In the genomic region with DNA sequence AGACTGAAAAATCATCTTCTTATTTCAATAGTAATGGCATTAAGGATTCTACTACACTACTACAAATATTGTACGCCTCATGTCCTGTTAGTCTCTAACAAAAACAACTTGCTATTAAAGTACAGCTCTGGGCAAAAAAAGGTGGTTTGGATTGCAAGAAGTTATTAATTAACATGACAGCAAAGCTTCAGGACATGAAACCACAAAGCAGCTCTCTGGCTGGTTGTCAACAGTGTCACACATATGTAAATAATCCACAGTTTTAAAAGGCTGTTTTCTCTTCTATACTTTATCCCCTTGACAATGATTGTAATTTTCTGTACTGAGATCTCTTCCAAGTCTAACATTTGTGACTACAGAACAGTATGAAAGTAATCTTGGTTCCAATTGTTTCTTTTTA, we compare ENCODE assay signal across 1 cellular context.
TF ChIP-seq lines count a peak whose summit lies in the region.

No MANE protein-coding gene starts in this region.

TF ChIP-seq in GM23338, 12 proteins besides CTCF, POLR2A, EP300 and RAD21 (continued from another document):
- TF ChIP-seq, protein P1, sequence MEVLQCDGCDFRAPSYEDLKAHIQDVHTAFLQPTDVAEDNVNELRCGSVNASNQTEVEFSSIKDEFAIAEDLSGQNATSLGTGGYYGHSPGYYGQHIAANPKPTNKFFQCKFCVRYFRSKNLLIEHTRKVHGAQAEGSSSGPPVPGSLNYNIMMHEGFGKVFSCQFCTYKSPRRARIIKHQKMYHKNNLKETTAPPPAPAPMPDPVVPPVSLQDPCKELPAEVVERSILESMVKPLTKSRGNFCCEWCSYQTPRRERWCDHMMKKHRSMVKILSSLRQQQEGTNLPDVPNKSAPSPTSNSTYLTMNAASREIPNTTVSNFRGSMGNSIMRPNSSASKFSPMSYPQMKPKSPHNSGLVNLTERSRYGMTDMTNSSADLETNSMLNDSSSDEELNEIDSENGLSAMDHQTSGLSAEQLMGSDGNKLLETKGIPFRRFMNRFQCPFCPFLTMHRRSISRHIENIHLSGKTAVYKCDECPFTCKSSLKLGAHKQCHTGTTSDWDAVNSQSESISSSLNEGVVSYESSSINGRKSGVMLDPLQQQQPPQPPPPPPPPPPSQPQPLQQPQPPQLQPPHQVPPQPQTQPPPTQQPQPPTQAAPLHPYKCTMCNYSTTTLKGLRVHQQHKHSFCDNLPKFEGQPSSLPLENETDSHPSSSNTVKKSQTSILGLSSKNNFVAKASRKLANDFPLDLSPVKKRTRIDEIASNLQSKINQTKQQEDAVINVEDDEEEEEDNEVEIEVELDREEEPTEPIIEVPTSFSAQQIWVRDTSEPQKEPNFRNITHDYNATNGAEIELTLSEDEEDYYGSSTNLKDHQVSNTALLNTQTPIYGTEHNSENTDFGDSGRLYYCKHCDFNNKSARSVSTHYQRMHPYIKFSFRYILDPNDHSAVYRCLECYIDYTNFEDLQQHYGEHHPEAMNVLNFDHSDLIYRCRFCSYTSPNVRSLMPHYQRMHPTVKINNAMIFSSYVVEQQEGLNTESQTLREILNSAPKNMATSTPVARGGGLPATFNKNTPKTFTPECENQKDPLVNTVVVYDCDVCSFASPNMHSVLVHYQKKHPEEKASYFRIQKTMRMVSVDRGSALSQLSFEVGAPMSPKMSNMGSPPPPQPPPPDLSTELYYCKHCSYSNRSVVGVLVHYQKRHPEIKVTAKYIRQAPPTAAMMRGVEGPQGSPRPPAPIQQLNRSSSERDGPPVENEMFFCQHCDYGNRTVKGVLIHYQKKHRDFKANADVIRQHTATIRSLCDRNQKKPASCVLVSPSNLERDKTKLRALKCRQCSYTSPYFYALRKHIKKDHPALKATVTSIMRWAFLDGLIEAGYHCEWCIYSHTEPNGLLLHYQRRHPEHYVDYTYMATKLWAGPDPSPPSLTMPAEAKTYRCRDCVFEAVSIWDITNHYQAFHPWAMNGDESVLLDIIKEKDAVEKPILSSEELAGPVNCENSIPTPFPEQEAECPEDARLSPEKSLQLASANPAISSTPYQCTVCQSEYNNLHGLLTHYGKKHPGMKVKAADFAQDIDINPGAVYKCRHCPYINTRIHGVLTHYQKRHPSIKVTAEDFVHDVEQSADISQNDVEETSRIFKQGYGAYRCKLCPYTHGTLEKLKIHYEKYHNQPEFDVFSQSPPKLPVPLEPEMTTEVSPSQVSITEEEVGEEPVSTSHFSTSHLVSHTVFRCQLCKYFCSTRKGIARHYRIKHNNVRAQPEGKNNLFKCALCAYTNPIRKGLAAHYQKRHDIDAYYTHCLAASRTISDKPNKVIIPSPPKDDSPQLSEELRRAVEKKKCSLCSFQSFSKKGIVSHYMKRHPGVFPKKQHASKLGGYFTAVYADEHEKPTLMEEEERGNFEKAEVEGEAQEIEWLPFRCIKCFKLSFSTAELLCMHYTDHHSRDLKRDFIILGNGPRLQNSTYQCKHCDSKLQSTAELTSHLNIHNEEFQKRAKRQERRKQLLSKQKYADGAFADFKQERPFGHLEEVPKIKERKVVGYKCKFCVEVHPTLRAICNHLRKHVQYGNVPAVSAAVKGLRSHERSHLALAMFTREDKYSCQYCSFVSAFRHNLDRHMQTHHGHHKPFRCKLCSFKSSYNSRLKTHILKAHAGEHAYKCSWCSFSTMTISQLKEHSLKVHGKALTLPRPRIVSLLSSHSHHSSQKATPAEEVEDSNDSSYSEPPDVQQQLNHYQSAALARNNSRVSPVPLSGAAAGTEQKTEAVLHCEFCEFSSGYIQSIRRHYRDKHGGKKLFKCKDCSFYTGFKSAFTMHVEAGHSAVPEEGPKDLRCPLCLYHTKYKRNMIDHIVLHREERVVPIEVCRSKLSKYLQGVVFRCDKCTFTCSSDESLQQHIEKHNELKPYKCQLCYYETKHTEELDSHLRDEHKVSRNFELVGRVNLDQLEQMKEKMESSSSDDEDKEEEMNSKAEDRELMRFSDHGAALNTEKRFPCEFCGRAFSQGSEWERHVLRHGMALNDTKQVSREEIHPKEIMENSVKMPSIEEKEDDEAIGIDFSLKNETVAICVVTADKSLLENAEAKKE (CRISPR knock-in tag; IDR thresholded peaks at IDR 0.05): no peak
- TF ChIP-seq, protein P2, sequence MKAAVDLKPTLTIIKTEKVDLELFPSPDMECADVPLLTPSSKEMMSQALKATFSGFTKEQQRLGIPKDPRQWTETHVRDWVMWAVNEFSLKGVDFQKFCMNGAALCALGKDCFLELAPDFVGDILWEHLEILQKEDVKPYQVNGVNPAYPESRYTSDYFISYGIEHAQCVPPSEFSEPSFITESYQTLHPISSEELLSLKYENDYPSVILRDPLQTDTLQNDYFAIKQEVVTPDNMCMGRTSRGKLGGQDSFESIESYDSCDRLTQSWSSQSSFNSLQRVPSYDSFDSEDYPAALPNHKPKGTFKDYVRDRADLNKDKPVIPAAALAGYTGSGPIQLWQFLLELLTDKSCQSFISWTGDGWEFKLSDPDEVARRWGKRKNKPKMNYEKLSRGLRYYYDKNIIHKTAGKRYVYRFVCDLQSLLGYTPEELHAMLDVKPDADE (IDR thresholded peaks at IDR 0.05): no peak
- no peak for TF ChIP-seq EZH2 (IDR thresholded peaks at IDR 0.05; ENCODE audit: low read depth, unreplicated experiment)
- no peak for TF ChIP-seq CREB1 (CRISPR knock-in tag; IDR thresholded peaks at IDR 0.05; ENCODE audit: low read depth)
- no peak for TF ChIP-seq POLR2AphosphoS5 (IDR thresholded peaks at IDR 0.05; ENCODE audit: low read depth)
- TF ChIP-seq NANOG (IDR thresholded peaks at IDR 0.05; ENCODE audit: borderline replicate concordance): no peak
- no peak for TF ChIP-seq ZNF114 (CRISPR knock-in tag; IDR thresholded peaks at IDR 0.05)
